In genomic region chr12:57090456-57090855, GRCh38 we compare ENCODE assay signal across 9 cellular contexts. TPM values are rescaled to one million over a fixed set of nuclear protein-coding genes. Genes with fewer than 3 reads are reported as not detected.
A peak's percentile ranks its signal among the peaks of the same experiment; 100 is the strongest.
DNase-seq lines count a peak whose midpoint lies in the region; ATAC-seq lines count a peak whose summit lies in the region.
"Had no signal": no experiment of that assay in that cellular context is flagged by ENCODE, and none has a peak within 500 bp of the region (broad histone marks: within the 10 kb centered on the region; RNA-seq: fewer than 3 reads in every experiment).

No MANE protein-coding gene starts in this region.

- H3K4me1 ChIP-seq in ACC112 (ENCODE audit: control insufficient read depth, insufficient read depth, low read length, unreplicated experiment) (peaks cover 49% of the 10 kb centered on the region), HUES6 (ENCODE audit: control insufficient read depth, insufficient read depth, low read length) (peaks cover 34% of the 10 kb centered on the region), muscle layer of duodenum (ENCODE audit: control insufficient read depth in 1 of 2, insufficient read depth in 2 of 2, low read length in 2 of 2) (peaks cover 21 to 54% of the 10 kb centered on the region in 2 donors)

- no peak overlapping the region for H2AFZ ChIP-seq in ACC112 (ENCODE audit: low read length, unreplicated experiment)

- H3K27me3 ChIP-seq in ACC112 (ENCODE audit: insufficient read depth, low read length) (no peaks in the 10 kb centered on the region), HUES6 (ENCODE audit: control insufficient read depth, insufficient read depth, low read length) (no peaks in the 10 kb centered on the region), muscle layer of duodenum (ENCODE audit: low read depth, low read length) (no peaks in the 10 kb centered on the region)

- H3K9me3 ChIP-seq in HUES6 (ENCODE audit: control insufficient read depth, insufficient read depth, low read depth, low read length), result no peaks in the 10 kb centered on the region
- H3K9me3 ChIP-seq in muscle layer of duodenum (ENCODE audit: control insufficient read depth in 1 of 2, low read length in 2 of 2), result no peaks in the 10 kb centered on the region

- ATAC-seq in left lobe of liver (no peak), GM18868 (IDR thresholded peaks at IDR 0.05; ENCODE audit: unreplicated experiment) (no peak)

- H3K9ac ChIP-seq in HUES6 (ENCODE audit: low read length), result no peak overlapping the region

- H3K4me3 ChIP-seq in ACC112 (ENCODE audit: low read depth, low read length), result peak overlapping the region; percentile 80
- H3K4me3 ChIP-seq in HUES6 (ENCODE audit: low read depth, low read length), result peak overlapping the region; percentile 33; the same call in 1 of the 2 replicates
- peak overlapping the region; percentile 63 to 87 for H3K4me3 ChIP-seq in muscle layer of duodenum (ENCODE audit: low read depth in 1 of 2, low read length in 2 of 2)

- peaks cover 11% of the 10 kb centered on the region; the same call in 1 of the 2 replicates for H3K36me3 ChIP-seq in ACC112 (ENCODE audit: insufficient read depth, low read length)
- H3K36me3 ChIP-seq in HUES6 (ENCODE audit: control insufficient read depth, insufficient read depth, low read length), result peaks cover 36% of the 10 kb centered on the region
- peaks cover 27 to 38% of the 10 kb centered on the region in 2 donors for H3K36me3 ChIP-seq in muscle layer of duodenum (ENCODE audit: control insufficient read depth in 1 of 2, insufficient read depth in 2 of 2, low read length in 2 of 2)

- H3K27ac ChIP-seq in ACC112 (ENCODE audit: low read depth, low read length) (peak overlapping the region; percentile 4; the same call in 1 of the 2 replicates), HUES6 (ENCODE audit: low read depth, low read length) (no peak overlapping the region), cingulate gyrus (ENCODE audit: low read depth, low read length) (peak overlapping the region; percentile 66), muscle layer of duodenum (ENCODE audit: low read length) (peak overlapping the region; percentile 62)

- H3K79me2 ChIP-seq in ACC112 (ENCODE audit: control insufficient read depth, insufficient read depth, low read length, unreplicated experiment), result peaks cover 33% of the 10 kb centered on the region

- DNase-seq in UCSD-AML1 (lab: John Stamatoyannopoulos, UW; ENCODE audit: unreplicated experiment), result no peak
- no peak for DNase-seq in left lobe of liver (ENCODE audit: low spot score)
- no peak for DNase-seq in activated CD4-positive, alpha-beta T cell treated with anti-CD3 and anti-CD28 coated beads for 4 hours

RNA-seq across cellular contexts. Expression of gene NAB2, which starts 1.5 kb away (rescaled TPM):
- total RNA-seq in left lobe of liver, result 12.9 TPM

RNA-seq across cellular contexts. Expression of gene NEMP1, which starts 11.9 kb away (rescaled TPM):
- 5.3 TPM for total RNA-seq in left lobe of liver

RNA-seq across cellular contexts. Expression of gene STAT6, which starts 20.7 kb away (rescaled TPM):
- 97.6 TPM for total RNA-seq in left lobe of liver

RNA-seq across cellular contexts. Expression of gene LRP1, which starts 37.8 kb away (rescaled TPM):
- total RNA-seq in left lobe of liver, result 370 TPM

RNA-seq across cellular contexts. Expression of gene MYO1A, which starts 40.5 kb away (rescaled TPM):
- 0.28 TPM for total RNA-seq in left lobe of liver
- total RNA-seq: myocyte had no signal
